In genomic region chr2:237283136-237283928, GRCh38 we compare ENCODE assay signal across 20 cellular contexts.
DNase-seq lines count a peak whose midpoint lies in the region; ATAC-seq and TF ChIP-seq lines count a peak whose summit lies in the region.
"Had no signal": no experiment of that assay in that cellular context is flagged by ENCODE, and none has a peak within 500 bp of the region (broad histone marks: within the 10 kb centered on the region; RNA-seq: fewer than 3 reads in every experiment).

No MANE protein-coding gene starts in this region.

- H3K36me3 ChIP-seq in skeletal muscle satellite cell (ENCODE audit: insufficient read depth, low read length) = no peaks in the 10 kb centered on the region
- H3K36me3 ChIP-seq: gastroesophageal sphincter, tibial nerve had no signal

- intact Hi-C loops in Right ventricle myocardium superior (cut with DNase I) = no loop called here

- H3K9ac ChIP-seq in skeletal muscle satellite cell (ENCODE audit: low read depth, low read length) = peak overlapping the region; percentile 39

- no peaks in the 10 kb centered on the region for H3K9me3 ChIP-seq in skeletal muscle satellite cell (replicated peaks; ENCODE audit: low read length)
- H3K9me3 ChIP-seq: gastroesophageal sphincter, tibial nerve had no signal

- H3K4me1 Mint-ChIP-seq in HFFc6 (ENCODE audit: low read depth) = peaks cover 10% of the 10 kb centered on the region
- H3K4me1 Mint-ChIP-seq: activated naive CD4-positive, alpha-beta T cell treated with anti-CD3 and anti-CD28 coated beads, Interleukin-2, amount 10 ng/mL, durations not matched to agents 7 days and 5 days had no signal

- H3K4me3 ChIP-seq in skeletal muscle satellite cell (ENCODE audit: low read length) = peak overlapping the region; percentile 6
- H3K4me3 ChIP-seq: gastroesophageal sphincter, tibial nerve had no signal

- H3K4me2 ChIP-seq in skeletal muscle satellite cell (ENCODE audit: low read length) = no peak overlapping the region

- H3K4me1 ChIP-seq in skeletal muscle satellite cell (ENCODE audit: control insufficient read depth, insufficient read depth, low read length) = peaks cover 55% of the 10 kb centered on the region

- no peaks in the 10 kb centered on the region; the same call in 1 of the 2 replicates for H3K36me3 Mint-ChIP-seq in HFFc6 (ENCODE audit: low read depth)
- H3K36me3 Mint-ChIP-seq: activated naive CD4-positive, alpha-beta T cell treated with anti-CD3 and anti-CD28 coated beads, Interleukin-2, amount 10 ng/mL, durations not matched to agents 7 days and 5 days; brain had no signal

- no peaks in the 10 kb centered on the region for H3K27me3 ChIP-seq in skeletal muscle satellite cell (ENCODE audit: control insufficient read depth, insufficient read depth, low read length)
- H3K27me3 ChIP-seq: gastroesophageal sphincter, tibial nerve had no signal

- DNase-seq in HFFc6 (peak; percentile 65), SW480 (ENCODE audit: low spot score) (peak; percentile 30), fibroblast of peridontal ligament (ENCODE audit: extremely low read depth) (peak; percentile 72), Right ventricle myocardium superior (no peak)
- no peak for DNase-seq in stimulated activated CD4-positive, alpha-beta T cell treated with anti-CD3 and anti-CD28 coated beads, Interleukin-1b, Interleukin-23, amount 100 ng/mL, for 48 hours
- DNase-seq: activated CD4-positive, CD25-positive, alpha-beta regulatory T cell treated with anti-CD3 and anti-CD28 coated beads, Interleukin-2, amount 50 U/mL, for 72 hours; activated naive CD4-positive, alpha-beta T cell treated with anti-CD3 and anti-CD28 coated beads, Interleukin-2, amount 10 ng/mL, durations not matched to agents 7 days and 5 days; CD4-positive, alpha-beta T cell; H9; mammary epithelial cell; NCI-H1105 treated with DMSO at 0.1 percent for 48 hours; stimulated activated CD4-positive, alpha-beta T cell treated with anti-CD3 and anti-CD28 coated beads, Interleukin-4, amount 100 ng/mL, for 24 hours; T-helper 2 cell had no signal

- peak overlapping the region; percentile 31; the same call in 1 of the 2 replicates for H3K4me3 Mint-ChIP-seq in HFFc6
- H3K4me3 Mint-ChIP-seq: activated naive CD4-positive, alpha-beta T cell treated with anti-CD3 and anti-CD28 coated beads, Interleukin-2, amount 10 ng/mL, durations not matched to agents 7 days and 5 days; brain; CD4-positive, alpha-beta T cell; H9 had no signal

- no peaks in the 10 kb centered on the region; the same call in 1 of the 2 replicates for H3K27me3 Mint-ChIP-seq in HFFc6 (ENCODE audit: insufficient read depth)

- peak overlapping the region; percentile 95 for H3K27ac Mint-ChIP-seq in HFFc6
- H3K27ac Mint-ChIP-seq: activated naive CD4-positive, alpha-beta T cell treated with anti-CD3 and anti-CD28 coated beads, Interleukin-2, amount 10 ng/mL, durations not matched to agents 7 days and 5 days; CD4-positive, alpha-beta T cell; H9 had no signal

- no peak for TF ChIP-seq CTCF in HFFc6 (IDR thresholded peaks at IDR 0.05)

- no peak for ATAC-seq in activated CD4-positive, CD25-positive, alpha-beta regulatory T cell treated with anti-CD3 and anti-CD28 coated beads, Interleukin-2, amount 50 U/mL, for 24 hours
- ATAC-seq in GM18867 (IDR thresholded peaks at IDR 0.05; ENCODE audit: unreplicated experiment) (no peak), Right ventricle myocardium superior (ENCODE audit: poor library complexity) (no peak)
- ATAC-seq: gastroesophageal sphincter, sciatic nerve had no signal

- H3K9me3 Mint-ChIP-seq in HFFc6 = no peaks in the 10 kb centered on the region
- H3K9me3 Mint-ChIP-seq: activated naive CD4-positive, alpha-beta T cell treated with anti-CD3 and anti-CD28 coated beads, Interleukin-2, amount 10 ng/mL, durations not matched to agents 7 days and 5 days; CD4-positive, alpha-beta T cell had no signal

Comparison
In these comparisons a context has a peak if more than half of its experiments do, and no peak if none do; other contexts are left out.
1. DNase-seq: peak in HFFc6 (single experiment), SW480 (single experiment) and fibroblast of peridontal ligament (single experiment); none in stimulated activated CD4-positive, alpha-beta T cell treated with anti-CD3 and anti-CD28 coated beads, Interleukin-1b, Interleukin-23, amount 100 ng/mL, for 48 hours (single experiment) and Right ventricle myocardium superior (single experiment).